In genomic region chr1:28510350-28511223, GRCh38 we compare ENCODE assay signal across 8 cellular contexts. TPM values are rescaled to one million over a fixed set of nuclear protein-coding genes. Genes with fewer than 3 reads are reported as not detected.
A peak's percentile ranks its signal among the peaks of the same experiment; 100 is the strongest.
DNase-seq lines count a peak whose midpoint lies in the region; ATAC-seq, FAIRE-seq and TF ChIP-seq lines count a peak whose summit lies in the region.

No MANE protein-coding gene starts in this region.

- ATAC-seq in GM18519 (IDR thresholded peaks at IDR 0.05; ENCODE audit: low FRiP score, unreplicated experiment), result no peak

- H4K20me1 ChIP-seq in SU-DHL-6 (ENCODE audit: low read depth, low read length) (no peaks in the 10 kb centered on the region), H1 (replicated peaks in 1 of 2; ENCODE audit: control insufficient read depth in 1 of 2, insufficient read depth in 2 of 2, low read length in 2 of 2) (peaks cover 7 to 8% of the 10 kb centered on the region in 2 experiments)

- TF ChIP-seq EP300 in H1 (IDR thresholded peaks at IDR 0.05; ENCODE audit: borderline replicate concordance in 1 of 2, low read depth in 2 of 2, low read length in 2 of 2), result no peak

- TF ChIP-seq CTCF in SU-DHL-6 (IDR thresholded peaks at IDR 0.05; ENCODE audit: insufficient read depth, low read length, poor library complexity, severe bottlenecking), result no peak
- no peak for TF ChIP-seq CTCF in H1 (IDR thresholded peaks at IDR 0.05; ENCODE audit: control extremely low read depth in 1 of 3, insufficient read depth in 1 of 3, low read depth in 1 of 3, low read length in 3 of 3)
- no peak for TF ChIP-seq CTCF in GM13977 (IDR thresholded peaks at IDR 0.05; ENCODE audit: extremely low read depth, insufficient read depth, missing control alignments)

- H3F3A ChIP-seq in SU-DHL-6 (ENCODE audit: insufficient read depth), result peaks cover 95% of the 10 kb centered on the region

- no peak overlapping the region for H2BK120ac ChIP-seq in H1 (replicated peaks; ENCODE audit: low read depth, low read length)

- no peak for TF ChIP-seq RAD21 in H1 (IDR thresholded peaks at IDR 0.05 in 1 of 2, conservative IDR thresholded peaks at IDR 0.05 in 1 of 2; ENCODE audit: low read depth in 2 of 2, low read length in 2 of 2)

- CTCF ChIA-PET in H1 (lab: Charles Lee; ENCODE audit: partially characterized antibody), result interaction anchor here (0.8 to 1.8 kb wide), 4 partner anchors 91 to 367 kb away, joined by 3 to 4 read pairs (median 4); no protein-coding TSS in a partner anchor

- POLR2A ChIA-PET in H1 (lab: Charles Lee; ENCODE audit: partially characterized antibody), result interaction anchor here (0.5 to 31.3 kb wide), 63 partner anchors 10 to 1126 kb away, joined by 3 to 660 read pairs (median 5); partner anchors contain the start of genes ATP5IF1, EYA3, MED18 and PHACTR4

- peak overlapping the region; percentile 70 for H4K5ac ChIP-seq in H1 (ENCODE audit: insufficient read length, low read depth, low read length)

- H3K18ac ChIP-seq in H1 (ENCODE audit: extremely low read depth, low read length), result peak overlapping the region; percentile 64; the same call in 1 of the 2 replicates

- H3K79me1 ChIP-seq in H1 (ENCODE audit: low read depth, low read length), result no peaks in the 10 kb centered on the region

- H3K56ac ChIP-seq in H1 (replicated peaks; ENCODE audit: insufficient read length, low read depth, low read length), result peak overlapping the region; percentile 5

- no peak overlapping the region for H4K8ac ChIP-seq in H1 (ENCODE audit: extremely low read depth, insufficient read depth, low read length)

- peak overlapping the region; percentile 95 for H2BK5ac ChIP-seq in H1 (ENCODE audit: low read depth, low read length)

- H3K23ac ChIP-seq in H1 (ENCODE audit: insufficient read length), result no peak overlapping the region

- peaks cover 5 to 17% (median 9%) of the 10 kb centered on the region in 4 experiments; a peak in 5 of 7 replicates for H3K4me1 ChIP-seq in H1 (replicated peaks in 1 of 4; ENCODE audit: control insufficient read depth in 3 of 4, insufficient read depth in 4 of 4, low read length in 3 of 4)

- H2BK15ac ChIP-seq in H1 (ENCODE audit: low read length), result no peak overlapping the region

- H3K36me3 ChIP-seq in SU-DHL-6 (ENCODE audit: low read length), result peaks cover 48% of the 10 kb centered on the region
- H3K36me3 ChIP-seq in H1 (ENCODE audit: control insufficient read depth in 2 of 4, insufficient read depth in 4 of 4, low read length in 3 of 4), result peaks cover 41 to 73% (median 45%) of the 10 kb centered on the region in 4 experiments

- H3K4me3 ChIP-seq in SU-DHL-6 (ENCODE audit: insufficient read depth, low read length, poor library complexity, severe bottlenecking) (no peak overlapping the region), H1 (ENCODE audit: extremely low read depth in 1 of 4, insufficient read depth in 2 of 4, low read depth in 3 of 4, low read length in 4 of 4) (no peak overlapping the region)

- FAIRE-seq in H1 (lab: Jason Lieb, UNC), result no peak

- H2BK20ac ChIP-seq in H1 (ENCODE audit: low read length), result no peak overlapping the region

- H2AK5ac ChIP-seq in H1 (ENCODE audit: low read depth, low read length), result no peak overlapping the region

- peak overlapping the region; percentile 89 for H3K9ac ChIP-seq in SU-DHL-6 (ENCODE audit: low read length)
- peak overlapping the region in 3 of 4 experiments; percentile 19 to 97 (median 30); a peak in 5 of 7 replicates for H3K9ac ChIP-seq in H1 (replicated peaks in 1 of 4; ENCODE audit: extremely low read depth in 1 of 4, low read depth in 3 of 4, low read length in 3 of 4)

- H2AFZ ChIP-seq in SU-DHL-6 (ENCODE audit: low read depth, low read length, severe bottlenecking), result no peak overlapping the region
- H2AFZ ChIP-seq in H1 (ENCODE audit: low read length), result no peak overlapping the region

- no peak overlapping the region for H2BK12ac ChIP-seq in H1 (ENCODE audit: low read depth, low read length)

- H3K4ac ChIP-seq in H1 (replicated peaks; ENCODE audit: insufficient read length, low read depth, low read length), result no peak overlapping the region

- TF ChIP-seq POLR2A in H1 (IDR thresholded peaks at IDR 0.05; ENCODE audit: control extremely low read depth in 1 of 2, low read depth in 2 of 2, low read length in 2 of 2), result peak; percentile 91 to 100

- no peaks in the 10 kb centered on the region for H3K27me3 ChIP-seq in SU-DHL-6 (ENCODE audit: low read length)
- no peaks in the 10 kb centered on the region for H3K27me3 ChIP-seq in H1 (replicated peaks in 1 of 4; ENCODE audit: control insufficient read depth in 3 of 4, extremely low read depth in 1 of 4, insufficient read depth in 3 of 4, low read length in 3 of 4)

- H3K9me2 ChIP-seq in SU-DHL-6 (replicated peaks; ENCODE audit: insufficient read depth, low read length), result no peaks in the 10 kb centered on the region

- H3K14ac ChIP-seq in H1 (ENCODE audit: insufficient read length), result no peak overlapping the region

- peak overlapping the region; percentile 84 for H3K4me2 ChIP-seq in SU-DHL-6 (ENCODE audit: low read depth, low read length, poor library complexity, severe bottlenecking)
- peak overlapping the region; percentile 92 to 94; a peak in 2 of 4 replicates for H3K4me2 ChIP-seq in H1 (ENCODE audit: insufficient read depth in 1 of 2, low read depth in 2 of 2, low read length in 2 of 2)

- H3K27ac ChIP-seq in SU-DHL-6 (ENCODE audit: low read depth, low read length), result peak overlapping the region; percentile 96
- peak overlapping the region; percentile 95 for H3K27ac ChIP-seq in H1 (ENCODE audit: low read depth, low read length)

- peak; percentile 68 for DNase-seq in activated effector memory CD4-positive, alpha-beta T cell treated with anti-CD3 and anti-CD28 coated beads, Interleukin-2, amount 50 U/mL, for 16 hours
- no peak for DNase-seq in activated effector memory CD4-positive, alpha-beta T cell treated with Interleukin-2 at 50 U/mL for 16 hours
- DNase-seq in H1 (ENCODE audit: low read depth in 1 of 2, low spot score in 2 of 2) (no peak), GM13977 (ENCODE audit: low spot score) (no peak), retina (no peak)
- DNase-seq in stimulated activated CD4-positive, alpha-beta T cell treated with anti-CD3 and anti-CD28 coated beads, Interleukin-12 subunit alpha, Interleukin-12 subunit beta, amount 100 ng/mL, for 4 hours, result peak; percentile 34

- peaks cover 10% of the 10 kb centered on the region for H3K23me2 ChIP-seq in H1 (ENCODE audit: low read depth, low read length)

- peak overlapping the region; percentile 18 for H4K91ac ChIP-seq in H1 (replicated peaks; ENCODE audit: insufficient read length, low read length)

- in situ Hi-C loops in GM13977 (cut with MboI; ENCODE audit: low pct_unique_long_range_greater_than_20kb, low sequenced_read_pairs, unreplicated experiment), result loop anchor here (10.0 kb wide), 1 partner anchor 94 kb away; no protein-coding TSS in a partner anchor

- 87% methylated on average over 8 of the region's 8 CpGs; no CpG with 5 or more reads in 1 of the 2 experiments for WGBS in H1 (ENCODE audit: extremely low coverage in 1 of 2, insufficient coverage in 1 of 2, insufficient read length in 1 of 2, insufficient replicate concordance in 2 of 2, low coverage in 1 of 2, low lambda C conversion rate in 2 of 2, missing lambda C conversion rate in 1 of 2), 2 experiments

- no peaks in the 10 kb centered on the region for H3K9me3 ChIP-seq in SU-DHL-6 (ENCODE audit: insufficient read depth, low read length)
- H3K9me3 ChIP-seq in H1 (ENCODE audit: insufficient read depth in 2 of 2, low read depth in 1 of 2, low read length in 1 of 2), result no peaks in the 10 kb centered on the region

- H3K79me2 ChIP-seq in SU-DHL-6 (ENCODE audit: insufficient read depth, low read length) (peaks cover 26% of the 10 kb centered on the region), H1 (ENCODE audit: control insufficient read depth in 1 of 2, insufficient read depth in 2 of 2, low read length in 2 of 2) (peaks cover 0 to 24% of the 10 kb centered on the region in 2 experiments; a peak in 2 of 4 replicates)

TF ChIP-seq in H1, 55 proteins besides CTCF, POLR2A, EP300 and RAD21 (continues in another document):
- TF ChIP-seq TAF1 (IDR thresholded peaks at IDR 0.05; ENCODE audit: low read depth, low read length) (peak; percentile 41), EGR1 (IDR thresholded peaks at IDR 0.05; ENCODE audit: borderline replicate concordance, low read depth, low read length) (peak; percentile 39; the same call in 1 of the 2 replicates), ATF2 (IDR thresholded peaks at IDR 0.05; ENCODE audit: low read length) (peak; percentile 97), TEAD4 (IDR thresholded peaks at IDR 0.05; ENCODE audit: low read depth, low read length) (no peak)

RNA-seq across cellular contexts. Expression of gene RCC1, which starts 4.7 kb away (rescaled TPM):
- total RNA-seq in H1 (2021; fragmentation: NEBNext Ultra II Directional; extraction: Animal tissue kit (Norgen Biotek cat#: 25700)), result 98.4 and 101 TPM in 2 replicates
- 48.5 and 66.4 TPM in 2 replicates for polyA plus RNA-seq in H1 (2011; rRNA removed)
- polyA plus RNA-seq in H1 (2011; cell fraction: cytosol; rRNA removed), result 76.8 TPM
- polyA plus RNA-seq in H1 (2011; cell fraction: nucleus; rRNA removed), result 73.3 TPM
- 102 to 113 TPM (median 104 TPM) in 4 replicates for polyA plus RNA-seq in H1 (2012, experiment 1 of 2)
- polyA plus RNA-seq in H1 (2012, experiment 2 of 2), result 86.9 TPM
- 45.4 TPM for polyA plus RNA-seq in H1 (2013, experiment 1 of 2)
- polyA plus RNA-seq in H1 (2013, experiment 2 of 2), result 45.9 TPM
- 81.1 and 103 TPM in 2 replicates for polyA minus RNA-seq in H1 (2011; rRNA and poly(A)+ RNA removed)
- polyA minus RNA-seq in H1 (2011; cell fraction: cytosol; rRNA and poly(A)+ RNA removed), result 47.8 TPM
- 49.7 TPM for polyA minus RNA-seq in H1 (2011; cell fraction: nucleus; rRNA and poly(A)+ RNA removed)

RNA-seq across cellular contexts. Expression of gene TRNAU1AP, which starts 42.3 kb away (rescaled TPM):
- 30.8 and 35.2 TPM in 2 replicates for total RNA-seq in H1 (2021; fragmentation: NEBNext Ultra II Directional; extraction: Animal tissue kit (Norgen Biotek cat#: 25700))
- 22.9 and 37.1 TPM in 2 replicates for polyA plus RNA-seq in H1 (2011; rRNA removed)
- polyA plus RNA-seq in H1 (2011; cell fraction: cytosol; rRNA removed), result 33.8 TPM
- 22.6 TPM for polyA plus RNA-seq in H1 (2011; cell fraction: nucleus; rRNA removed)
- 30.6 to 53.5 TPM (median 51.6 TPM) in 4 replicates for polyA plus RNA-seq in H1 (2012, experiment 1 of 2)
- 17.4 TPM for polyA plus RNA-seq in H1 (2012, experiment 2 of 2)
- 17.6 TPM for polyA plus RNA-seq in H1 (2013, experiment 1 of 2)
- polyA plus RNA-seq in H1 (2013, experiment 2 of 2), result 17.2 TPM
- 20.3 and 23.7 TPM in 2 replicates for polyA minus RNA-seq in H1 (2011; rRNA and poly(A)+ RNA removed)
- 18.8 TPM for polyA minus RNA-seq in H1 (2011; cell fraction: cytosol; rRNA and poly(A)+ RNA removed)
- polyA minus RNA-seq in H1 (2011; cell fraction: nucleus; rRNA and poly(A)+ RNA removed), result 23.0 TPM

Comparison
In these comparisons a context has a peak if more than half of its experiments do, and no peak if none do; other contexts are left out.
1. DNase-seq: peak in activated effector memory CD4-positive, alpha-beta T cell treated with anti-CD3 and anti-CD28 coated beads, Interleukin-2, amount 50 U/mL, for 16 hours (single experiment) and stimulated activated CD4-positive, alpha-beta T cell treated with anti-CD3 and anti-CD28 coated beads, Interleukin-12 subunit alpha, Interleukin-12 subunit beta, amount 100 ng/mL, for 4 hours (single experiment); none in activated effector memory CD4-positive, alpha-beta T cell treated with Interleukin-2 at 50 U/mL for 16 hours (single experiment), H1 (0 of 2), GM13977 (single experiment) and retina (single experiment).